In the genomic region with DNA sequence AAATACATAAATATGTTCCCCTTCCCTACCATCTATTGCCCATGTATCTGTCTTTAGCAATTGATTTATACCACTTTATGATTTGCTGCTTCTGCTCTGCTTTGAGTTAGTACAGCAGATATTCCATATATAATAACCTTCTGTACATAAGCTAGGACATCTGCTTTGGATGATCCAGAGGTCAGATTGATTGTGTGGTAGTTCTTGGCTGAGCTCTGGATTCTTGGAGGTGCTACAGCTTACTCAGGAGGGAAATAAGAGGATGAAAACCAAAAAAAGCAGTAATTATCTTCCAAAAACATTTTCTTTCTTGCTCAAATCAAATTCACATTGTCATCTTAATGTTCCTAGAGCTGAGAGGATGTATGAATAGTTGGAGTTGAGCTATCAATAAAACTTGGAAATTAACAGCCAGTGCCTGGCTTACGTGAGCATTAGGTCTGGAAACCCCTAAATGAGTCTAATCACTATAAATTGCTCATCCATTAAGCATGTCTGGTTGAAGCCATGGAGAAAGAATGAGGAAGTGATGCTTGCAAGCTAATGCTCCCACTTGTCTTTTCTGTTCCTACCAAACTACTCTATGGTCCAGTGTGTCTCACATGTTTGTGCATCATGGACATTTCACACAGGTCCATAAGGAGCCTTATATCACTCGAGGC, we compare ENCODE assay signal across 17 cellular contexts. TPM values are rescaled to one million over a fixed set of nuclear protein-coding genes. Genes with fewer than 3 reads are reported as not detected.
A peak's percentile ranks its signal among the peaks of the same experiment; 100 is the strongest.
DNase-seq lines count a peak whose midpoint lies in the region; ATAC-seq and TF ChIP-seq lines count a peak whose summit lies in the region.
"Had no signal": no experiment of that assay in that cellular context is flagged by ENCODE, and none has a peak within 500 bp of the region (broad histone marks: within the 10 kb centered on the region; RNA-seq: fewer than 3 reads in every experiment).

No MANE protein-coding gene starts in this region.

- DNase-seq in GM03348 (ENCODE audit: low spot score) (peak; percentile 66), NB4 (ENCODE audit: low read depth) (peak; percentile 3), epithelial cell of proximal tubule (ENCODE audit: low read depth) (peak; percentile 92), osteoblast (ENCODE audit: insufficient read length, low spot score, missing footprints) (peak; percentile 93), cerebellar cortex (ENCODE audit: low spot score) (no peak)
- DNase-seq: activated CD4-positive, alpha-beta T cell treated with anti-CD3 and anti-CD28 coated beads, Interleukin-2, amount 50 U/mL, for 1 hour; activated effector memory CD4-positive, alpha-beta T cell treated with Interleukin-2 at 50 U/mL for 16 hours; esophagus squamous epithelium; naive B cell; NCI-H446; right lobe of liver; testis had no signal

- H3K4me3 ChIP-seq in NB4 (ENCODE audit: low read depth, low read length) = no peak overlapping the region
- H3K4me3 ChIP-seq in epithelial cell of proximal tubule (ENCODE audit: low read depth, low read length) = no peak overlapping the region
- H3K4me3 ChIP-seq in osteoblast (ENCODE audit: insufficient read depth, low read length) = no peak overlapping the region
- H3K4me3 ChIP-seq: esophagus squamous epithelium, PC-9, right lobe of liver, testis had no signal

- H3K4me2 ChIP-seq in osteoblast (ENCODE audit: insufficient read depth, low read length) = peak overlapping the region; percentile 0
- H3K4me2 ChIP-seq: PC-9 had no signal

- H3K79me2 ChIP-seq in osteoblast (ENCODE audit: insufficient read depth, low read length) = no peaks in the 10 kb centered on the region

- H3K4me1 ChIP-seq in osteoblast (ENCODE audit: insufficient read depth, low read length) = peaks cover 11% of the 10 kb centered on the region
- H3K4me1 ChIP-seq: esophagus squamous epithelium, right lobe of liver, testis had no signal

- no peaks in the 10 kb centered on the region for H3K9me3 ChIP-seq in osteoblast (ENCODE audit: low read depth, low read length)
- H3K9me3 ChIP-seq: esophagus squamous epithelium, right lobe of liver, testis had no signal

- ATAC-seq in HG03045 (IDR thresholded peaks at IDR 0.05; ENCODE audit: unreplicated experiment) (no peak), HG02642 (IDR thresholded peaks at IDR 0.05; ENCODE audit: poor library complexity, unreplicated experiment) (no peak), HG03039 (IDR thresholded peaks at IDR 0.05; ENCODE audit: unreplicated experiment) (no peak)
- ATAC-seq: right lobe of liver had no signal

- no peak for TF ChIP-seq POLR2A in NB4 (IDR thresholded peaks at IDR 0.05; ENCODE audit: extremely low read depth, insufficient read length)

- peak overlapping the region; percentile 35 for H2AFZ ChIP-seq in osteoblast (ENCODE audit: low read length)
- H2AFZ ChIP-seq: PC-9 had no signal

- H3K27me3 ChIP-seq in osteoblast (ENCODE audit: insufficient read depth, low read length) = no peaks in the 10 kb centered on the region
- H3K27me3 ChIP-seq: esophagus squamous epithelium, right lobe of liver, testis had no signal

- peaks cover 3% of the 10 kb centered on the region for H3K36me3 ChIP-seq in osteoblast (ENCODE audit: insufficient read depth, low read length)
- H3K36me3 ChIP-seq: esophagus squamous epithelium, right lobe of liver had no signal

- peak overlapping the region; percentile 45 for H3K27ac ChIP-seq in osteoblast (ENCODE audit: low read depth, low read length)
- H3K27ac ChIP-seq: esophagus squamous epithelium, PC-9, right lobe of liver, testis had no signal

- no peaks in the 10 kb centered on the region for H4K20me1 ChIP-seq in osteoblast (ENCODE audit: insufficient read depth, low read length)

- TF ChIP-seq CTCF in NB4 (IDR thresholded peaks at IDR 0.05; ENCODE audit: low read depth, low read length) (no peak), epithelial cell of proximal tubule (conservative IDR thresholded peaks at IDR 0.05; ENCODE audit: low read depth, low read length) (no peak), osteoblast (IDR thresholded peaks at IDR 0.05; ENCODE audit: extremely low read depth, low read depth, low read length) (no peak)

RNA-seq across cellular contexts. Expression of a gene that starts 36.3 kb away (rescaled TPM):
- 20.1 and 22.3 TPM in 2 replicates for total RNA-seq in epithelial cell of proximal tubule
- total RNA-seq in osteoblast = 15.6 and 18.1 TPM in 2 replicates

RNA-seq across cellular contexts. Expression of a gene that starts 49.0 kb away (rescaled TPM):
- total RNA-seq in epithelial cell of proximal tubule (0.07 TPM in 1 of 2 replicates, not detected in the other), osteoblast (not detected in 2 replicates)
- total RNA-seq: esophagus squamous epithelium; right lobe of liver; T-helper 1 cell treated with Interleukin-12 subunit alpha and Interleukin-12 subunit beta and Interleukin-4 antibody, amounts not matched to agents 30 ng/mL and 1 ng/mL, for 36 hours had no signal
